ENCODE assay signal across 35 cellular contexts in genomic region chrX:130937101-130937500, GRCh38.
"Had no signal": no experiment of that assay in that cellular context is flagged by ENCODE, and none has a peak within 500 bp of the region (broad histone marks: within the 10 kb centered on the region; RNA-seq: fewer than 3 reads in every experiment).

No MANE protein-coding gene starts in this region.

- H3K4me3 Mint-ChIP-seq: activated CD4-positive, alpha-beta memory T cell treated with anti-CD3 and anti-CD28 coated beads for 36 hours; activated CD4-positive, alpha-beta T cell treated with anti-CD3 and anti-CD28 coated beads for 36 hours; activated CD4-positive, alpha-beta T cell treated with anti-CD3 and anti-CD28 coated beads, Interleukin-2, amount 10 ng/mL, durations not matched to agents 24 days and 14 days; activated CD8-positive, alpha-beta memory T cell treated with anti-CD3 and anti-CD28 coated beads, Interleukin-2, amount 10 ng/mL, durations not matched to agents 7 days and 5 days; activated CD8-positive, alpha-beta T cell treated with anti-CD3 and anti-CD28 coated beads, Interleukin-2, amount 10 ng/mL, durations not matched to agents 7 days and 5 days; activated naive CD8-positive, alpha-beta T cell; activated T-helper 17 cell treated with anti-CD3 and anti-CD28 coated beads, Interleukin-2, amount 50 U/mL, for 72 hours; central memory CD8-positive, alpha-beta T cell; effector memory CD8-positive, alpha-beta T cell; T-cell; T-helper 17 cell; T-helper 2 cell treated with Interferon-gamma antibody and Interleukin-4, amounts not matched to agents 5 μg/mL and 100 μg/mL, for 36 hours had no signal

- H3K27ac Mint-ChIP-seq: activated CD4-positive, alpha-beta memory T cell treated with anti-CD3 and anti-CD28 coated beads for 36 hours; activated CD4-positive, alpha-beta T cell treated with anti-CD3 and anti-CD28 coated beads for 36 hours; activated CD4-positive, alpha-beta T cell treated with anti-CD3 and anti-CD28 coated beads, Interleukin-2, amount 10 ng/mL, durations not matched to agents 24 days and 14 days; activated CD8-positive, alpha-beta memory T cell treated with anti-CD3 and anti-CD28 coated beads, Interleukin-2, amount 10 ng/mL, durations not matched to agents 7 days and 5 days; activated CD8-positive, alpha-beta T cell treated with anti-CD3 and anti-CD28 coated beads, Interleukin-2, amount 10 ng/mL, durations not matched to agents 7 days and 5 days; activated naive CD8-positive, alpha-beta T cell; activated T-helper 17 cell treated with anti-CD3 and anti-CD28 coated beads, Interleukin-2, amount 50 U/mL, for 72 hours; effector memory CD8-positive, alpha-beta T cell; T-cell; T-helper 17 cell; T-helper 2 cell treated with Interferon-gamma antibody and Interleukin-4, amounts not matched to agents 5 μg/mL and 100 μg/mL, for 36 hours had no signal

- ATAC-seq: activated CD4-positive, alpha-beta T cell treated with anti-CD3 and anti-CD28 coated beads for 36 hours; activated CD8-positive, alpha-beta memory T cell treated with anti-CD3 and anti-CD28 coated beads, Interleukin-2, amount 10 ng/mL, durations not matched to agents 7 days and 5 days; activated CD8-positive, alpha-beta T cell treated with anti-CD3 and anti-CD28 coated beads, Interleukin-2, amount 10 ng/mL, durations not matched to agents 7 days and 5 days; activated T-helper 17 cell treated with anti-CD3 and anti-CD28 coated beads, Interleukin-2, amount 50 U/mL, for 72 hours; effector memory CD8-positive, alpha-beta T cell; heart left ventricle; T-cell; T-helper 17 cell had no signal

- FAIRE-seq: bronchial epithelial cell, endothelial cell of umbilical vein had no signal

- H3K4me1 ChIP-seq: esophagus squamous epithelium, heart left ventricle had no signal

- H3K9me3 Mint-ChIP-seq: activated CD4-positive, alpha-beta memory T cell treated with anti-CD3 and anti-CD28 coated beads for 36 hours; activated CD4-positive, alpha-beta T cell treated with anti-CD3 and anti-CD28 coated beads, Interleukin-2, amount 10 ng/mL, durations not matched to agents 24 days and 14 days; activated T-helper 17 cell treated with anti-CD3 and anti-CD28 coated beads, Interleukin-2, amount 50 U/mL, for 72 hours; central memory CD8-positive, alpha-beta T cell; effector memory CD8-positive, alpha-beta T cell; T-cell; T-helper 2 cell treated with Interferon-gamma antibody and Interleukin-4, amounts not matched to agents 5 μg/mL and 100 μg/mL, for 36 hours had no signal

- DNase-seq: activated CD4-positive, alpha-beta memory T cell treated with anti-CD3 and anti-CD28 coated beads for 36 hours; activated CD4-positive, alpha-beta T cell treated with anti-CD3 and anti-CD28 coated beads for 36 hours; activated CD4-positive, alpha-beta T cell treated with anti-CD3 and anti-CD28 coated beads, Interleukin-2, amount 10 ng/mL, durations not matched to agents 24 days and 14 days; activated CD4-positive, CD25-positive, alpha-beta regulatory T cell; activated CD4-positive, CD25-positive, alpha-beta regulatory T cell treated with anti-CD3 and anti-CD28 coated beads, Interleukin-2, amount 50 U/mL, for 72 hours; activated CD8-positive, alpha-beta memory T cell treated with anti-CD3 and anti-CD28 coated beads, Interleukin-2, amount 10 ng/mL, durations not matched to agents 7 days and 5 days; activated CD8-positive, alpha-beta memory T cell treated with anti-CD3 and anti-CD28 coated beads, Interleukin-2, amount 50 U/mL, for 4 hours; activated CD8-positive, alpha-beta T cell treated with anti-CD3 and anti-CD28 coated beads, Interleukin-2, amount 10 ng/mL, durations not matched to agents 7 days and 5 days; activated effector memory CD4-positive, alpha-beta T cell treated with Interleukin-2 at 50 U/mL for 16 hours; activated gamma-delta T cell treated with Interleukin-2 at 50 U/mL for 16 hours; activated naive CD4-positive, alpha-beta T cell treated with anti-CD3 and anti-CD28 coated beads, Interleukin-2, amount 50 U/mL, for 16 hours; activated naive CD4-positive, alpha-beta T cell treated with Interleukin-2 at 50 U/mL for 16 hours; activated T-cell treated with anti-CD3 and anti-CD28 coated beads, Interleukin-2, amount 50 U/mL, for 1 hour; activated T-cell treated with anti-CD3 and anti-CD28 coated beads, Interleukin-2, amount 50 U/mL, for 48 hours; amniotic stem cell; anterior cingulate cortex; brain microvascular endothelial cell; cortex of kidney; dermis blood vessel endothelial cell; effector CD4-positive, alpha-beta T cell; effector memory CD8-positive, alpha-beta T cell; esophagus squamous epithelium; foreskin melanocyte; glutamatergic neuron; heart left ventricle; T-cell; T-helper 17 cell; T1000 had no signal

- H3K9me3 ChIP-seq: esophagus squamous epithelium, heart left ventricle had no signal

- H3K27me3 ChIP-seq: brain microvascular endothelial cell, esophagus squamous epithelium had no signal

- H3K4me1 Mint-ChIP-seq: activated CD4-positive, alpha-beta T cell treated with anti-CD3 and anti-CD28 coated beads for 36 hours; activated CD4-positive, alpha-beta T cell treated with anti-CD3 and anti-CD28 coated beads, Interleukin-2, amount 10 ng/mL, durations not matched to agents 24 days and 14 days; activated CD8-positive, alpha-beta memory T cell treated with anti-CD3 and anti-CD28 coated beads, Interleukin-2, amount 10 ng/mL, durations not matched to agents 7 days and 5 days; activated T-helper 17 cell treated with anti-CD3 and anti-CD28 coated beads, Interleukin-2, amount 50 U/mL, for 72 hours; central memory CD8-positive, alpha-beta T cell; T-cell; T-helper 17 cell had no signal

- H3K36me3 ChIP-seq: brain microvascular endothelial cell, esophagus squamous epithelium, heart left ventricle had no signal

- H3K27ac ChIP-seq: brain microvascular endothelial cell, epithelial cell of prostate, esophagus squamous epithelium, heart left ventricle had no signal

- H3K36me3 Mint-ChIP-seq: activated CD4-positive, alpha-beta memory T cell treated with anti-CD3 and anti-CD28 coated beads for 36 hours; activated CD8-positive, alpha-beta memory T cell treated with anti-CD3 and anti-CD28 coated beads, Interleukin-2, amount 10 ng/mL, durations not matched to agents 7 days and 5 days; activated naive CD8-positive, alpha-beta T cell; T-cell had no signal

- H3K4me3 ChIP-seq: esophagus squamous epithelium, heart left ventricle had no signal

- H3K27me3 Mint-ChIP-seq: activated CD4-positive, alpha-beta memory T cell treated with anti-CD3 and anti-CD28 coated beads for 36 hours; activated naive CD8-positive, alpha-beta T cell; activated T-helper 17 cell treated with anti-CD3 and anti-CD28 coated beads, Interleukin-2, amount 50 U/mL, for 72 hours; central memory CD8-positive, alpha-beta T cell; T-helper 17 cell had no signal
